ENCODE assay signal across 15 cellular contexts in the genomic region with DNA sequence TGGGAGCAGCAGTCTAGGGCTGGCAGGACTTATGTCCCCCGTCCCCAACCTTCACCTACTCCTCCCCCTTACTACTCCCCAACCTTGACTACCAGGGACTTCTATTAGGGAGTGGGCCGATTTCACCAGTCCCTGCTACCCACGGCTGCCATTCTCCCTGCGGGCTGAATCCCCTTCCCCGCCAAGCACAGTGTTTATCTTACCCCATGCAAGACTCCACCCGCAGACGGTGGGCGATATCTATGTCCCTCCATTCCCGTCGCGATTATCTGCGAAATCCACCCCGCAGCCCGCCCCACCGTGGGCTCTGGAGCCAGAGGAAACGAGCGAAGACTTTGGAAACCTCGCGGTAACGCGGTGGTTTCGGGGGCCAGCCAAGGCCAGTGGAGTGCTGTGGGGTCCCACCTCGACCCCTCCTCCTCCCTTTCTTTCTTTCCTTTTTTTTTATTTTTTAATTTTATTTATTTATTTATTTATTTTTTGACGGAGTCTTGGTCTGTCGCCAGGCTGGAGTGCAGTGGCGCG. TPM values are rescaled to one million over a fixed set of nuclear protein-coding genes. Genes with fewer than 3 reads are reported as not detected.
DNase-seq lines count a peak whose midpoint lies in the region; ATAC-seq and TF ChIP-seq lines count a peak whose summit lies in the region.
"Had no signal": no experiment of that assay in that cellular context is flagged by ENCODE, and none has a peak within 500 bp of the region (broad histone marks: within the 10 kb centered on the region; RNA-seq: fewer than 3 reads in every experiment).

No MANE protein-coding gene starts in this region.

- CTCF ChIA-PET in activated CD4-positive, alpha-beta memory T cell treated with anti-CD3 and anti-CD28 coated beads for 36 hours (lab: Charles Lee) = interaction anchor here (0.7 to 1.8 kb wide), 5 partner anchors 136 to 954 kb away, joined by 3 to 5 read pairs (median 3); no protein-coding TSS in a partner anchor

- H3K27ac Mint-ChIP-seq in activated CD4-positive, alpha-beta memory T cell treated with anti-CD3 and anti-CD28 coated beads for 36 hours = no peak overlapping the region
- H3K27ac Mint-ChIP-seq in immature natural killer cell (no peak overlapping the region), type B pancreatic cell (peak overlapping the region; percentile 65)

- H3K27me3 ChIP-seq in heart right ventricle = peaks cover 0 to 89% (median 55%) of the 10 kb centered on the region in 7 donors
- peaks cover 17 to 99% (median 48%) of the 10 kb centered on the region in 4 donors for H3K27me3 ChIP-seq in esophagus squamous epithelium

- H3K9me3 ChIP-seq in heart right ventricle (peaks cover 0 to 4% (median 0%) of the 10 kb centered on the region in 11 donors), esophagus squamous epithelium (no peaks in the 10 kb centered on the region)
- H3K9me3 ChIP-seq: colonic mucosa, esophagus muscularis mucosa, HAP-1 had no signal

- POLR2A ChIA-PET in activated CD4-positive, alpha-beta memory T cell treated with anti-CD3 and anti-CD28 coated beads for 36 hours (lab: Charles Lee) = no interaction called here

- H3K36me3 ChIP-seq in heart right ventricle = peaks cover 0 to 14% (median 0%) of the 10 kb centered on the region in 9 donors
- no peaks in the 10 kb centered on the region for H3K36me3 ChIP-seq in esophagus squamous epithelium
- H3K36me3 ChIP-seq: colonic mucosa, esophagus muscularis mucosa, HAP-1 had no signal

- H3K27me3 Mint-ChIP-seq in activated CD4-positive, alpha-beta memory T cell treated with anti-CD3 and anti-CD28 coated beads for 36 hours = peaks cover 82% of the 10 kb centered on the region
- H3K27me3 Mint-ChIP-seq in immature natural killer cell (ENCODE audit: low read depth in 3 of 3) = peaks cover 24 to 48% (median 34%) of the 10 kb centered on the region in 3 donors
- H3K27me3 Mint-ChIP-seq in type B pancreatic cell = peaks cover 89% of the 10 kb centered on the region

- H3K27ac ChIP-seq in heart right ventricle (peak overlapping the region in 8 of 10 donors; percentile 77 to 91 (median 86)), esophagus squamous epithelium (no peak overlapping the region)
- H3K27ac ChIP-seq: colonic mucosa had no signal

- H3K36me3 Mint-ChIP-seq in activated CD4-positive, alpha-beta memory T cell treated with anti-CD3 and anti-CD28 coated beads for 36 hours = no peaks in the 10 kb centered on the region
- H3K36me3 Mint-ChIP-seq in immature natural killer cell (no peaks in the 10 kb centered on the region), type B pancreatic cell (peaks cover 12% of the 10 kb centered on the region)

- H3K4me1 Mint-ChIP-seq in activated CD4-positive, alpha-beta memory T cell treated with anti-CD3 and anti-CD28 coated beads for 36 hours (ENCODE audit: low read depth) = peaks cover 24% of the 10 kb centered on the region
- H3K4me1 Mint-ChIP-seq in immature natural killer cell (peaks cover 9 to 10% of the 10 kb centered on the region in 2 donors), type B pancreatic cell (ENCODE audit: unreplicated experiment) (peaks cover 49% of the 10 kb centered on the region)

- DNase-seq in heart right ventricle (peak in 1 of 2 donors; percentile 10), Right ventricle myocardium superior (no peak), immature natural killer cell (no peak), type B pancreatic cell (ENCODE audit: extremely low spot score, unreplicated experiment) (no peak), NCI-H1436 treated with DMSO at 0.1 percent for 48 hours (lab: John Stamatoyannopoulos, UW) (no peak), esophagus squamous epithelium (lab: John Stamatoyannopoulos, UW) (no peak)
- DNase-seq in activated CD4-positive, alpha-beta memory T cell treated with anti-CD3 and anti-CD28 coated beads for 36 hours = no peak
- DNase-seq: GDM1, MM.1S, NCI-H2107 had no signal

- H3K4me3 ChIP-seq in heart right ventricle (peak overlapping the region in 7 of 10 donors; percentile 43 to 63 (median 56)), esophagus squamous epithelium (no peak overlapping the region)

- ATAC-seq in heart right ventricle (no peak), Right ventricle myocardium superior (ENCODE audit: poor library complexity) (no peak), GM18861 (IDR thresholded peaks at IDR 0.05; ENCODE audit: unreplicated experiment) (no peak)

- peak overlapping the region; percentile 9 for H3K4me3 Mint-ChIP-seq in activated CD4-positive, alpha-beta memory T cell treated with anti-CD3 and anti-CD28 coated beads for 36 hours
- H3K4me3 Mint-ChIP-seq in immature natural killer cell = peak overlapping the region in 3 of 5 donors; percentile 16 to 64 (median 59)
- peak overlapping the region; percentile 82 for H3K4me3 Mint-ChIP-seq in type B pancreatic cell

- no peaks in the 10 kb centered on the region for H3K9me3 Mint-ChIP-seq in activated CD4-positive, alpha-beta memory T cell treated with anti-CD3 and anti-CD28 coated beads for 36 hours
- peaks cover 0 to 3% (median 0%) of the 10 kb centered on the region in 6 donors for H3K9me3 Mint-ChIP-seq in immature natural killer cell
- H3K9me3 Mint-ChIP-seq in type B pancreatic cell = no peaks in the 10 kb centered on the region

- WGBS in heart right ventricle, 2 donors = 32 to 48% methylated on average over 27 of the region's 27 CpGs
- WGBS in esophagus squamous epithelium, 2 donors = 18 to 26% methylated on average over 23 to 26 of the region's 27 CpGs

- no peak for TF ChIP-seq CTCF in heart right ventricle (IDR thresholded peaks at IDR 0.05)
- no peak for TF ChIP-seq CTCF in type B pancreatic cell (conservative IDR thresholded peaks at IDR 0.05)
- TF ChIP-seq CTCF in esophagus squamous epithelium (IDR thresholded peaks at IDR 0.05) = no peak

- TF ChIP-seq POLR2A in esophagus squamous epithelium (IDR thresholded peaks at IDR 0.05) = no peak

- intact Hi-C loops in heart right ventricle (cut with DNase I) (loop anchor here in 4 of 10 donors (5.0 to 10.0 kb wide), 4 partner anchors 37 to 110 kb away; a partner anchor contains a TSS), Right ventricle myocardium superior (cut with DNase I) (no loop called here), esophagus squamous epithelium (cut with DNase I) (no loop called here)
- intact Hi-C loops in activated CD4-positive, alpha-beta memory T cell treated with anti-CD3 and anti-CD28 coated beads for 36 hours (cut with micrococcal nuclease) = no loop called here

- H3K4me1 ChIP-seq in heart right ventricle (peaks cover 13 to 64% (median 49%) of the 10 kb centered on the region in 9 donors), esophagus squamous epithelium (peaks cover 18 to 64% (median 23%) of the 10 kb centered on the region in 3 donors)
- H3K4me1 ChIP-seq: colonic mucosa had no signal

RNA-seq across cellular contexts. Expression of a gene that starts 4.7 kb away (rescaled TPM):
- total RNA-seq in heart right ventricle (1 to 10 TPM; 1.2 to 8.7 (median 2.2) TPM), Right ventricle myocardium superior (2.7 TPM), type B pancreatic cell (ENCODE audit: low replicate concordance) (0.59 and 16.9 TPM in 2 replicates), esophagus squamous epithelium (under 1 TPM in 2 of 4 donors, not detected in 2; 0.13 to 0.76 TPM)
- polyA plus RNA-seq in heart right ventricle (1 to 10 TPM; 3.9 to 5.6 TPM), immature natural killer cell (not detected)
- total RNA-seq in activated CD4-positive, alpha-beta memory T cell treated with anti-CD3 and anti-CD28 coated beads for 36 hours = not detected

RNA-seq across cellular contexts. Expression of a gene that starts 38.4 kb away (rescaled TPM):
- total RNA-seq in heart right ventricle = 10 to 100 TPM in 9 of 10 donors, 1 to 10 TPM in 1; 9.1 to 19.7 (median 14.1) TPM
- 10 to 100 TPM in 1 of 2 donors, 1 to 10 TPM in 1; 8.8 to 12.2 TPM for polyA plus RNA-seq in heart right ventricle
- total RNA-seq in Right ventricle myocardium superior = 11.6 TPM
- not detected for total RNA-seq in activated CD4-positive, alpha-beta memory T cell treated with anti-CD3 and anti-CD28 coated beads for 36 hours
- not detected for polyA plus RNA-seq in immature natural killer cell
- total RNA-seq in type B pancreatic cell (ENCODE audit: low replicate concordance) = 0.24 and 41.6 TPM in 2 replicates
- total RNA-seq in esophagus squamous epithelium = 10 to 100 TPM in 2 of 4 donors, 1 to 10 TPM in 1, under 1 TPM in 1; 0.91 to 38.0 (median 11.0) TPM

RNA-seq across cellular contexts. Expression of a gene that starts 52.8 kb away (rescaled TPM):
- not detected for total RNA-seq in heart right ventricle
- polyA plus RNA-seq in heart right ventricle = not detected
- total RNA-seq in Right ventricle myocardium superior = not detected
- not detected for total RNA-seq in activated CD4-positive, alpha-beta memory T cell treated with anti-CD3 and anti-CD28 coated beads for 36 hours
- polyA plus RNA-seq in immature natural killer cell = not detected
- total RNA-seq in type B pancreatic cell (ENCODE audit: low replicate concordance) = not detected in 2 replicates
- not detected for total RNA-seq in esophagus squamous epithelium
- total RNA-seq: colonic mucosa had no signal
- polyA plus RNA-seq: BJ had no signal

Comparison
In these comparisons a context has a peak if more than half of its experiments do, and no peak if none do; other contexts are left out.
1. H3K27ac ChIP-seq: peak in heart right ventricle (8 of 10); none in esophagus squamous epithelium (0 of 4).
2. H3K4me3 ChIP-seq: peak in heart right ventricle (7 of 10); none in esophagus squamous epithelium (0 of 4).
3. H3K4me3 Mint-ChIP-seq: peak in every context shown above with its lines; median percentile 82 in type B pancreatic cell; 59 in immature natural killer cell; 9 in activated CD4-positive, alpha-beta memory T cell treated with anti-CD3 and anti-CD28 coated beads for 36 hours.